ENCODE assay signal across 22 cellular contexts in genomic region chr12:60689137-60689536, GRCh38.
DNase-seq lines count a peak whose midpoint lies in the region; ATAC-seq and TF ChIP-seq lines count a peak whose summit lies in the region.
"Had no signal": no experiment of that assay in that cellular context is flagged by ENCODE, and none has a peak within 500 bp of the region (broad histone marks: within the 10 kb centered on the region; RNA-seq: fewer than 3 reads in every experiment).

No MANE protein-coding gene starts in this region.

- no TSS peak for BruUV-seq in PC-3 (replicated peaks; lab: Mats Ljungman, UMichigan)

- no peaks in the 10 kb centered on the region for H3K9me2 ChIP-seq in PC-3 (replicated peaks; ENCODE audit: low read length)

- H3K4me2 ChIP-seq in PC-3 (ENCODE audit: low read length): no peak overlapping the region
- H3K4me2 ChIP-seq: BLaER1 treated with 17β-estradiol and CSF1 and Interleukin-3, amounts not matched to agents 10 nM and 100 nM had no signal

- no peak overlapping the region for H3K4me3 ChIP-seq in Jurkat, Clone E6-1 (ENCODE audit: low read length)
- H3K4me3 ChIP-seq in PC-3 (ENCODE audit: low read length): no peak overlapping the region
- no peak overlapping the region for H3K4me3 ChIP-seq in ascending aorta
- no peak overlapping the region for H3K4me3 ChIP-seq in naive thymus-derived CD4-positive, alpha-beta T cell (ENCODE audit: low read length)
- H3K4me3 ChIP-seq: BLaER1 treated with 17β-estradiol and CSF1 and Interleukin-3, amounts not matched to agents 10 nM and 100 nM; cardiac muscle cell had no signal

- H3K27me3 ChIP-seq in PC-3 (ENCODE audit: low read length) (no peaks in the 10 kb centered on the region), ascending aorta (no peaks in the 10 kb centered on the region)
- H3K27me3 ChIP-seq in naive thymus-derived CD4-positive, alpha-beta T cell (ENCODE audit: control insufficient read depth in 2 of 2, insufficient read depth in 2 of 2, low read length in 2 of 2): no peaks in the 10 kb centered on the region
- H3K27me3 ChIP-seq: BLaER1 treated with 17β-estradiol and CSF1 and Interleukin-3, amounts not matched to agents 10 nM and 100 nM; cardiac muscle cell had no signal

- TF ChIP-seq CTCF in PC-3 (conservative IDR thresholded peaks at IDR 0.05; ENCODE audit: low read depth, low read length) (peak; percentile 28; the same call in 1 of the 2 replicates), ascending aorta (IDR thresholded peaks at IDR 0.05) (no peak)

- H3K36me3 ChIP-seq in PC-3 (ENCODE audit: low read depth, low read length): no peaks in the 10 kb centered on the region
- no peaks in the 10 kb centered on the region for H3K36me3 ChIP-seq in ascending aorta
- H3K36me3 ChIP-seq in naive thymus-derived CD4-positive, alpha-beta T cell (ENCODE audit: control insufficient read depth in 2 of 3, insufficient read depth in 3 of 3, low read length in 3 of 3): no peaks in the 10 kb centered on the region
- H3K36me3 ChIP-seq: BLaER1 treated with 17β-estradiol and CSF1 and Interleukin-3, amounts not matched to agents 10 nM and 100 nM; cardiac muscle cell had no signal

- no peaks in the 10 kb centered on the region for H3F3A ChIP-seq in PC-3 (ENCODE audit: low read length, unreplicated experiment)

- H3K36me3 Mint-ChIP-seq in naive thymus-derived CD4-positive, alpha-beta T cell: no peaks in the 10 kb centered on the region
- H3K36me3 Mint-ChIP-seq: IgD-negative memory B cell; stimulated activated effector memory CD8-positive, alpha-beta T cell treated with anti-CD3 and anti-CD28 coated beads, Interleukin-12 subunit alpha, Interleukin-12 subunit beta, amount 100 ng/mL, for 72 hours had no signal

- H3K27ac Mint-ChIP-seq in naive thymus-derived CD4-positive, alpha-beta T cell: no peak overlapping the region
- H3K27ac Mint-ChIP-seq: activated CD4-positive, alpha-beta T cell treated with anti-CD3 and anti-CD28 coated beads for 36 hours; IgD-negative memory B cell; stimulated activated effector memory CD8-positive, alpha-beta T cell treated with anti-CD3 and anti-CD28 coated beads, Interleukin-12 subunit alpha, Interleukin-12 subunit beta, amount 100 ng/mL, for 72 hours had no signal

- no peaks in the 10 kb centered on the region for H3K79me2 ChIP-seq in PC-3 (ENCODE audit: low read length)

- no peak overlapping the region for H2AFZ ChIP-seq in PC-3 (ENCODE audit: low read length)

- H3K9me3 Mint-ChIP-seq in naive thymus-derived CD4-positive, alpha-beta T cell: peaks cover 0 to 16% (median 6%) of the 10 kb centered on the region in 11 donors

- H3K4me1 ChIP-seq in PC-3 (ENCODE audit: insufficient read depth, low read length) (no peaks in the 10 kb centered on the region), ascending aorta (no peaks in the 10 kb centered on the region)
- H3K4me1 ChIP-seq in naive thymus-derived CD4-positive, alpha-beta T cell (ENCODE audit: control insufficient read depth in 2 of 2, insufficient read depth in 2 of 2, low read length in 2 of 2): no peaks in the 10 kb centered on the region
- H3K4me1 ChIP-seq: BLaER1 treated with 17β-estradiol and CSF1 and Interleukin-3, amounts not matched to agents 10 nM and 100 nM had no signal

- H3K9ac ChIP-seq in PC-3 (ENCODE audit: low read length): no peak overlapping the region
- H3K9ac ChIP-seq: BLaER1 treated with 17β-estradiol and CSF1 and Interleukin-3, amounts not matched to agents 10 nM and 100 nM had no signal

- H3K27me3 Mint-ChIP-seq in naive thymus-derived CD4-positive, alpha-beta T cell: no peaks in the 10 kb centered on the region
- H3K27me3 Mint-ChIP-seq: activated CD4-positive, alpha-beta T cell treated with anti-CD3 and anti-CD28 coated beads for 36 hours; IgD-negative memory B cell had no signal

- peak; percentile 8 for DNase-seq in DMS 273 (lab: John Stamatoyannopoulos, UW; ENCODE audit: unreplicated experiment)
- no peak for DNase-seq in DMS 273 treated with DMSO at 0.1 percent for 48 hours (lab: John Stamatoyannopoulos, UW)
- peak; percentile 47 for DNase-seq in Jurkat, Clone E6-1 (ENCODE audit: low read depth, low spot score)
- no peak for DNase-seq in PC-3
- peak; percentile 44 for DNase-seq in iPS DF 4.7 (ENCODE audit: extremely low read depth, low spot score)
- no peak for DNase-seq in ascending aorta (ENCODE audit: low spot score in 2 of 2)
- no peak for DNase-seq in DMS114 treated with DMSO at 0.1 percent for 48 hours (lab: John Stamatoyannopoulos, UW; ENCODE audit: unreplicated experiment)
- no peak for DNase-seq in naive thymus-derived CD4-positive, alpha-beta T cell
- DNase-seq: 8988T; activated CD4-positive, alpha-beta T cell treated with anti-CD3 and anti-CD28 coated beads for 36 hours; activated effector memory CD4-positive, alpha-beta T cell treated with Interleukin-2 at 50 U/mL for 16 hours; dermis blood vessel endothelial cell; erythroblast; GOT3; left ventricle myocardium superior; NCI-H146; occipital lobe; T-helper 2 cell had no signal

- ATAC-seq in PC-3: no peak
- no peak for ATAC-seq in naive thymus-derived CD4-positive, alpha-beta T cell
- ATAC-seq: activated CD4-positive, alpha-beta T cell treated with anti-CD3 and anti-CD28 coated beads for 36 hours; left ventricle myocardium superior; stimulated activated effector memory CD8-positive, alpha-beta T cell treated with anti-CD3 and anti-CD28 coated beads, Interleukin-12 subunit alpha, Interleukin-12 subunit beta, amount 100 ng/mL, for 72 hours had no signal

- H3K4me3 Mint-ChIP-seq in naive thymus-derived CD4-positive, alpha-beta T cell: no peak overlapping the region
- H3K4me3 Mint-ChIP-seq: activated CD4-positive, alpha-beta T cell treated with anti-CD3 and anti-CD28 coated beads for 36 hours; IgD-negative memory B cell; stimulated activated effector memory CD8-positive, alpha-beta T cell treated with anti-CD3 and anti-CD28 coated beads, Interleukin-12 subunit alpha, Interleukin-12 subunit beta, amount 100 ng/mL, for 72 hours had no signal

- H3K9me3 ChIP-seq in PC-3 (ENCODE audit: low read length) (no peaks in the 10 kb centered on the region), ascending aorta (no peaks in the 10 kb centered on the region)
- no peaks in the 10 kb centered on the region for H3K9me3 ChIP-seq in naive thymus-derived CD4-positive, alpha-beta T cell (ENCODE audit: control insufficient read depth in 2 of 3, low read length in 3 of 3)

- CTCF ChIA-PET in PC-3 (lab: Charles Lee): no interaction called here
- CTCF ChIA-PET in naive thymus-derived CD4-positive, alpha-beta T cell (lab: Charles Lee): no interaction called here

- POLR2A ChIA-PET in PC-3 (lab: Charles Lee; ENCODE audit: unreplicated experiment): no interaction called here
- POLR2A ChIA-PET in naive thymus-derived CD4-positive, alpha-beta T cell (lab: Charles Lee): no interaction called here

- no peaks in the 10 kb centered on the region for H3K4me1 Mint-ChIP-seq in naive thymus-derived CD4-positive, alpha-beta T cell
- H3K4me1 Mint-ChIP-seq: activated CD4-positive, alpha-beta T cell treated with anti-CD3 and anti-CD28 coated beads for 36 hours; IgD-negative memory B cell; stimulated activated effector memory CD8-positive, alpha-beta T cell treated with anti-CD3 and anti-CD28 coated beads, Interleukin-12 subunit alpha, Interleukin-12 subunit beta, amount 100 ng/mL, for 72 hours had no signal

- intact Hi-C loops in PC-3 (cut with micrococcal nuclease): no loop called here
- intact Hi-C loops in ascending aorta (cut with DNase I): no loop called here
- intact Hi-C loops in naive thymus-derived CD4-positive, alpha-beta T cell (cut with micrococcal nuclease): loop anchor here in 1 of 2 donors (5.0 to 10.0 kb wide), 3 partner anchors 1303 to 1436 kb away; no protein-coding TSS in a partner anchor

- no peak overlapping the region for H3K27ac ChIP-seq in PC-3 (ENCODE audit: low read length)
- no peak overlapping the region for H3K27ac ChIP-seq in ascending aorta
- no peak overlapping the region for H3K27ac ChIP-seq in naive thymus-derived CD4-positive, alpha-beta T cell (ENCODE audit: low read depth, low read length)
- H3K27ac ChIP-seq: BLaER1 treated with 17β-estradiol and CSF1 and Interleukin-3, amounts not matched to agents 10 nM and 100 nM; cardiac muscle cell had no signal

- H4K20me1 ChIP-seq in PC-3 (ENCODE audit: low read length): no peaks in the 10 kb centered on the region
- H4K20me1 ChIP-seq: BLaER1 treated with 17β-estradiol and CSF1 and Interleukin-3, amounts not matched to agents 10 nM and 100 nM had no signal

Comparison
In these comparisons a context has a peak if more than half of its experiments do, and no peak if none do; other contexts are left out.
1. DNase-seq: peak in DMS 273 (single experiment), Jurkat, Clone E6-1 (single experiment) and iPS DF 4.7 (single experiment); none in DMS 273 treated with DMSO at 0.1 percent for 48 hours (single experiment), PC-3 (single experiment), ascending aorta (0 of 2), DMS114 treated with DMSO at 0.1 percent for 48 hours (single experiment) and naive thymus-derived CD4-positive, alpha-beta T cell (0 of 9).